1 cellular context compared by ENCODE assay signal in genomic region chr1:221031015-221031889, GRCh38.
A peak's percentile ranks its signal among the peaks of the same experiment; 100 is the strongest.
TF ChIP-seq lines count a peak whose summit lies in the region.

No MANE protein-coding gene starts in this region.

TF ChIP-seq in SK-N-SH, 30 proteins besides CTCF, POLR2A, EP300 and RAD21 (continued from another document):
- no peak for TF ChIP-seq TEAD4 (IDR thresholded peaks at IDR 0.05; ENCODE audit: borderline replicate concordance, insufficient read depth)
- TF ChIP-seq SMC3 (IDR thresholded peaks at IDR 0.05; ENCODE audit: low read depth, low read length): no peak
- TF ChIP-seq MXI1 (IDR thresholded peaks at IDR 0.05; ENCODE audit: low read depth, low read length): no peak
- no peak for TF ChIP-seq NFIC (IDR thresholded peaks at IDR 0.05; ENCODE audit: borderline replicate concordance)
- no peak for TF ChIP-seq RCOR1 (IDR thresholded peaks at IDR 0.05; ENCODE audit: low read length)
- TF ChIP-seq GABPA (IDR thresholded peaks at IDR 0.05; ENCODE audit: low read depth): no peak
- 0 out of 2 replicates have a peak, but pooled peaks have one; percentile 24 for TF ChIP-seq FOXM1 (IDR thresholded peaks at IDR 0.05; ENCODE audit: low read depth)
